ENCODE assay signal across 1 cellular context in the genomic region with DNA sequence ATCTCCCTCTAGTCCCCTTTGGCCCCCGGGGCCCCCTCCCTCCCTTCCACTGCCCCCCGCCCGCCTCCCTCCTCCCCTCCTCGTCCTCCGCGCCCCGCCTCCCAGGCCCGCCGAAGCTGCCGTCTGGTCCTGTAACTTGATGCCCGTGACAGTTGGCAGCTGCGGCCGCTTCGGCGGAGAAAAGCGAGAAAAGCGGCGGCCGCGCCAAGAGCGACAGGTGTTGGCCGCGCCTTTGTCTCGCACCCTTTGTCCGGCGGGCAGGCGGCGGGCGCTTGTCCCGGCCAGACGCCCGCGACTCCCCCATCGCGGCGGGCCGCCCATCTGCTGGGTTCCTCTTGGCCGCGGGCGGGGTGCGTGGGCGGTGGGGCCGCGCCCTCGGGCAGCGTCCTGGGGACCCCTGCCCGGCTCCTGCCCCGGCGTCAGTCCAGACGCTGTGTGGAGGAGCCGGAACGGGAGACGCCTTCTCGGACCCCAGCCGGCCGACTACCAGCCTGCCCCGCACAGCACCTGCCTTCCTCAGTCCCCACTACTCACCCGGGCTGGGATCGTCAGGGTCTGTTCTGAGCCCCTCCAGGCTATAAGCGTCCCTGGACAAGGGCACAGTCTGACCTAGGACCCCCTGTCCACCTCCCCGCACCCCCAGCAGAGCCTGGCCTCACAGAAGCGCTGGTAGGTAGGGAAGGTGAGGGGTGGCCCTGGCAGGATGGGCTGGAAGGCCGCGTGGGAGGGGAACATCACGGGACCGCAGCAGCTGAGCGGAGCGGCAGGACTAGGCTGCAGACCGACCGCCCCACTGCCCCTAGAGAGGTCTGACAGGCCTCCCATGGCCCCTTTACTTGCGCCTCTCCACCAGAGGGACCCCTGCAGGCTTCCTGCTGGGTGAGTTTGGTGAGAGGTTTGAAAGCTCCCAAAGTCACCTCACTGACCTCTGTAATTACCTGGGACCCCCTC.
TF ChIP-seq lines count a peak whose summit lies in the region.

No MANE protein-coding gene starts in this region.

TF ChIP-seq in HCT116, 20 proteins besides CTCF, POLR2A, EP300 and RAD21 (continued from another document):
- TF ChIP-seq EZH2 (IDR thresholded peaks at IDR 0.05): no peak
- TF ChIP-seq TCF7L2 (IDR thresholded peaks at IDR 0.05; ENCODE audit: borderline replicate concordance, extremely low read depth, insufficient read depth, insufficient read length): peak; percentile 46
- TF ChIP-seq YY1 (IDR thresholded peaks at IDR 0.05; ENCODE audit: extremely low read depth, insufficient replicate concordance, low read depth, low read length): no peak
- TF ChIP-seq ZFX (IDR thresholded peaks at IDR 0.05): no peak
- TF ChIP-seq, protein P1, sequence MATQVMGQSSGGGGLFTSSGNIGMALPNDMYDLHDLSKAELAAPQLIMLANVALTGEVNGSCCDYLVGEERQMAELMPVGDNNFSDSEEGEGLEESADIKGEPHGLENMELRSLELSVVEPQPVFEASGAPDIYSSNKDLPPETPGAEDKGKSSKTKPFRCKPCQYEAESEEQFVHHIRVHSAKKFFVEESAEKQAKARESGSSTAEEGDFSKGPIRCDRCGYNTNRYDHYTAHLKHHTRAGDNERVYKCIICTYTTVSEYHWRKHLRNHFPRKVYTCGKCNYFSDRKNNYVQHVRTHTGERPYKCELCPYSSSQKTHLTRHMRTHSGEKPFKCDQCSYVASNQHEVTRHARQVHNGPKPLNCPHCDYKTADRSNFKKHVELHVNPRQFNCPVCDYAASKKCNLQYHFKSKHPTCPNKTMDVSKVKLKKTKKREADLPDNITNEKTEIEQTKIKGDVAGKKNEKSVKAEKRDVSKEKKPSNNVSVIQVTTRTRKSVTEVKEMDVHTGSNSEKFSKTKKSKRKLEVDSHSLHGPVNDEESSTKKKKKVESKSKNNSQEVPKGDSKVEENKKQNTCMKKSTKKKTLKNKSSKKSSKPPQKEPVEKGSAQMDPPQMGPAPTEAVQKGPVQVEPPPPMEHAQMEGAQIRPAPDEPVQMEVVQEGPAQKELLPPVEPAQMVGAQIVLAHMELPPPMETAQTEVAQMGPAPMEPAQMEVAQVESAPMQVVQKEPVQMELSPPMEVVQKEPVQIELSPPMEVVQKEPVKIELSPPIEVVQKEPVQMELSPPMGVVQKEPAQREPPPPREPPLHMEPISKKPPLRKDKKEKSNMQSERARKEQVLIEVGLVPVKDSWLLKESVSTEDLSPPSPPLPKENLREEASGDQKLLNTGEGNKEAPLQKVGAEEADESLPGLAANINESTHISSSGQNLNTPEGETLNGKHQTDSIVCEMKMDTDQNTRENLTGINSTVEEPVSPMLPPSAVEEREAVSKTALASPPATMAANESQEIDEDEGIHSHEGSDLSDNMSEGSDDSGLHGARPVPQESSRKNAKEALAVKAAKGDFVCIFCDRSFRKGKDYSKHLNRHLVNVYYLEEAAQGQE (IDR thresholded peaks at IDR 0.05; ENCODE audit: low read depth): no peak
- TF ChIP-seq SP1 (IDR thresholded peaks at IDR 0.05; ENCODE audit: low read depth): no peak
- TF ChIP-seq, protein P2, sequence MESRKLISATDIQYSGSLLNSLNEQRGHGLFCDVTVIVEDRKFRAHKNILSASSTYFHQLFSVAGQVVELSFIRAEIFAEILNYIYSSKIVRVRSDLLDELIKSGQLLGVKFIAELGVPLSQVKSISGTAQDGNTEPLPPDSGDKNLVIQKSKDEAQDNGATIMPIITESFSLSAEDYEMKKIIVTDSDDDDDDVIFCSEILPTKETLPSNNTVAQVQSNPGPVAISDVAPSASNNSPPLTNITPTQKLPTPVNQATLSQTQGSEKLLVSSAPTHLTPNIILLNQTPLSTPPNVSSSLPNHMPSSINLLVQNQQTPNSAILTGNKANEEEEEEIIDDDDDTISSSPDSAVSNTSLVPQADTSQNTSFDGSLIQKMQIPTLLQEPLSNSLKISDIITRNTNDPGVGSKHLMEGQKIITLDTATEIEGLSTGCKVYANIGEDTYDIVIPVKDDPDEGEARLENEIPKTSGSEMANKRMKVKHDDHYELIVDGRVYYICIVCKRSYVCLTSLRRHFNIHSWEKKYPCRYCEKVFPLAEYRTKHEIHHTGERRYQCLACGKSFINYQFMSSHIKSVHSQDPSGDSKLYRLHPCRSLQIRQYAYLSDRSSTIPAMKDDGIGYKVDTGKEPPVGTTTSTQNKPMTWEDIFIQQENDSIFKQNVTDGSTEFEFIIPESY (IDR thresholded peaks at IDR 0.05; ENCODE audit: extremely low read depth, insufficient replicate concordance, low read length): no peak
- TF ChIP-seq, protein P3, sequence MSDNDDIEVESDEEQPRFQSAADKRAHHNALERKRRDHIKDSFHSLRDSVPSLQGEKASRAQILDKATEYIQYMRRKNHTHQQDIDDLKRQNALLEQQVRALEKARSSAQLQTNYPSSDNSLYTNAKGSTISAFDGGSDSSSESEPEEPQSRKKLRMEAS (IDR thresholded peaks at IDR 0.05): peak; percentile 37; the same call in 1 of the 2 replicates
- TF ChIP-seq, protein P4, sequence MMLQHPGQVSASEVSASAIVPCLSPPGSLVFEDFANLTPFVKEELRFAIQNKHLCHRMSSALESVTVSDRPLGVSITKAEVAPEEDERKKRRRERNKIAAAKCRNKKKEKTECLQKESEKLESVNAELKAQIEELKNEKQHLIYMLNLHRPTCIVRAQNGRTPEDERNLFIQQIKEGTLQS (IDR thresholded peaks at IDR 0.05): no peak
- TF ChIP-seq POLR2AphosphoS5 (IDR thresholded peaks at IDR 0.05; ENCODE audit: low read depth, low read length): no peak
- no peak for TF ChIP-seq JUND (IDR thresholded peaks at IDR 0.05)
- 0 out of 2 replicates have a peak, but pooled peaks have one; percentile 14 for TF ChIP-seq CBX3 (IDR thresholded peaks at IDR 0.05; ENCODE audit: low read depth)
- no peak for TF ChIP-seq EZH2phosphoT487 (IDR thresholded peaks at IDR 0.05; ENCODE audit: borderline replicate concordance)
- no peak for TF ChIP-seq SIN3A (IDR thresholded peaks at IDR 0.05; ENCODE audit: low read depth)
- TF ChIP-seq CEBPB (IDR thresholded peaks at IDR 0.05; ENCODE audit: low read depth): no peak
- no peak for TF ChIP-seq ELF1 (IDR thresholded peaks at IDR 0.05; ENCODE audit: borderline replicate concordance, low read depth)
